In genomic region chr11:9765320-9766101, GRCh38 we compare ENCODE assay signal across 8 cellular contexts.
DNase-seq lines count a peak whose midpoint lies in the region; ATAC-seq and TF ChIP-seq lines count a peak whose summit lies in the region.

No MANE protein-coding gene starts in this region.

- POLR2A ChIA-PET in GM10248 (lab: Yijun Ruan, JAX): no interaction called here

- no peak for TF ChIP-seq CTCF in parathyroid adenoma (IDR thresholded peaks at IDR 0.05)
- no peak for TF ChIP-seq CTCF in GM10248 (IDR thresholded peaks at IDR 0.05; ENCODE audit: control extremely low read depth, extremely low read depth, low read depth, missing control alignments)
- TF ChIP-seq CTCF in GM10266 (IDR thresholded peaks at IDR 0.05; ENCODE audit: control insufficient read depth, insufficient read depth, low read depth, missing control alignments): no peak

- peak; percentile 93 for DNase-seq in EH (ENCODE audit: low read depth)
- peak; percentile 91 for DNase-seq in M059J (ENCODE audit: low read depth)
- peak; percentile 46 for DNase-seq in epidermal melanocyte (ENCODE audit: insufficient read length, low spot score)
- no peak for DNase-seq in central memory CD4-positive, alpha-beta T cell
- DNase-seq in GM10248 (ENCODE audit: extremely low spot score): no peak
- DNase-seq in GM10266 (ENCODE audit: extremely low spot score): no peak

- no peak overlapping the region for H2AFZ ChIP-seq in parathyroid adenoma

- CTCF ChIA-PET in GM10248 (lab: Yijun Ruan, JAX): interaction anchor here (0.8 to 4.1 kb wide), 8 partner anchors 10 to 241 kb away, joined by 3 to 19 read pairs (median 5); no protein-coding TSS in a partner anchor

- H3K9ac ChIP-seq in parathyroid adenoma: no peak overlapping the region

- H3K9me3 ChIP-seq in parathyroid adenoma (ENCODE audit: control insufficient read depth, low read length): no peaks in the 10 kb centered on the region

- no peaks in the 10 kb centered on the region for H3K36me3 ChIP-seq in parathyroid adenoma (ENCODE audit: control insufficient read depth, insufficient read depth, low read length)

- H3K27ac ChIP-seq in parathyroid adenoma: peak overlapping the region; percentile 51

- H3K4me3 ChIP-seq in parathyroid adenoma (ENCODE audit: low read depth, low read length): no peak overlapping the region

- ATAC-seq in HG02588 (IDR thresholded peaks at IDR 0.05; ENCODE audit: unreplicated experiment): no peak

- H3K4me2 ChIP-seq in parathyroid adenoma (ENCODE audit: low read length): no peak overlapping the region

- H3K27me3 ChIP-seq in parathyroid adenoma (ENCODE audit: control insufficient read depth, insufficient read depth, low read length): no peaks in the 10 kb centered on the region

- no peaks in the 10 kb centered on the region for H3K79me2 ChIP-seq in parathyroid adenoma

- peaks cover 4% of the 10 kb centered on the region for H3K4me1 ChIP-seq in parathyroid adenoma

Comparison
In these comparisons a context has a peak if more than half of its experiments do, and no peak if none do; other contexts are left out.
1. DNase-seq: peak in EH (single experiment), M059J (single experiment) and epidermal melanocyte (single experiment); none in central memory CD4-positive, alpha-beta T cell (single experiment), GM10248 (single experiment) and GM10266 (single experiment).